1 cellular context compared by ENCODE assay signal in the genomic region with DNA sequence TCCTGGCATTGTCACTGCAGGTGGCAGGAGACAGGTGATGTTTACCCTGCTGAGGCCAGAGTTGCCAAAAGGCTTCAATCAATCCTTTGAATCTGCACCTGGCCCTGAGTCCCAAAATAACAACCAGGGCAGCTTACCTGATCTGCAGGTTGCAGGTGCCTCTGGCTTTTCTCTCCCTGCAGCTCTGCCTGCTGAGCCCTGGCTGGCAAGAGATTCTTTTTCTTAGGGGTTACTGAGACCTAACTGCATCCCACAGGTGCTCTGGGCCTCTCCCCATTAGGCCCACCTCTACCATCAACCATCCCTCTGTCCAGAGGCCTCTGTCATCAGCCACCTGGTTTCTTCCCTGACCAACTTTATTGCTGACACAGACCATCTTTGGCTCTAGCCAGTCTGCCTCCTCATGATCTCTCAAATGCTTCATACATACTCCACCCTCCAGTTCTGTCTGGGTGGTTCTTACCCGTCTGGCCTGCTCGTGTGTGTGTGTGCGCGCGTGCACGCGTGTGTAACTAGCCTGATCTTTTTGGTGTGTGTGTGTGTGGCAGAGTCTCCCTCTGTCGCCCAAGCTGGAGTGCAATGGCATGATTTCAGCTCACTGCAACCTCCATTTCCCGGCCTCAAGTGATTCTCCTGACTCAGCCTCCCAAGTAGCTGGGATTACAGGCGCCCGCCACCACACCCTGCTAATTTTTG.
TF ChIP-seq lines count a peak whose summit lies in the region.

No MANE protein-coding gene starts in this region.

TF ChIP-seq in HepG2, 621 proteins besides CTCF, POLR2A, EP300 and RAD21 (continued from another document):
- TF ChIP-seq SSRP1 (CRISPR knock-in tag; IDR thresholded peaks at IDR 0.05) (0 out of 2 replicates have a peak, but pooled peaks have one; percentile 70), REL (CRISPR knock-in tag; conservative IDR thresholded peaks at IDR 0.05) (no peak), ADNP (CRISPR knock-in tag; IDR thresholded peaks at IDR 0.05) (0 out of 2 replicates have a peak, but pooled peaks have one; percentile 36), POGZ (CRISPR knock-in tag; IDR thresholded peaks at IDR 0.05) (0 out of 2 replicates have a peak, but pooled peaks have one; percentile 31), SALL1 (CRISPR knock-in tag; IDR thresholded peaks at IDR 0.05) (peak; percentile 11; the same call in 1 of the 2 replicates), ZNF460 (CRISPR knock-in tag; IDR thresholded peaks at IDR 0.05; ENCODE audit: borderline replicate concordance) (0 out of 2 replicates have a peak, but pooled peaks have one; percentile 30), ZBTB38 (CRISPR knock-in tag; IDR thresholded peaks at IDR 0.05) (peak; percentile 81), POLR2G (IDR thresholded peaks at IDR 0.05; ENCODE audit: low read depth, low read length) (peak; percentile 22; the same call in 1 of the 2 replicates)
TF ChIP-seq in HepG2: peak in this region for 19.
